Comparison of ENCODE assay signal across 11 cellular contexts in genomic region chr7:127653396-127653795, GRCh38. TPM values are rescaled to one million over a fixed set of nuclear protein-coding genes. Genes with fewer than 3 reads are reported as not detected.
DNase-seq lines count a peak whose midpoint lies in the region; ATAC-seq and TF ChIP-seq lines count a peak whose summit lies in the region.
"Had no signal": no experiment of that assay in that cellular context is flagged by ENCODE, and none has a peak within 500 bp of the region (broad histone marks: within the 10 kb centered on the region; RNA-seq: fewer than 3 reads in every experiment).

No MANE protein-coding gene starts in this region.

- CTCF ChIA-PET in mammary epithelial cell (lab: Charles Lee; ENCODE audit: low non-redundant PET) = no interaction called here

- H3K27ac ChIP-seq in CD4-positive, CD25-positive, alpha-beta regulatory T cell (ENCODE audit: insufficient read depth, low read length, poor library complexity, severe bottlenecking) = no peak overlapping the region
- H3K27ac ChIP-seq in HUES64 (ENCODE audit: low read depth, low read length) (no peak overlapping the region), mammary epithelial cell (ENCODE audit: insufficient read depth, low read depth, low read length) (peak overlapping the region; percentile 68)

- H3K9ac ChIP-seq in HUES64 (ENCODE audit: low read depth, low read length) = peak overlapping the region; percentile 95; the same call in 1 of the 2 replicates
- peak overlapping the region; percentile 32 for H3K9ac ChIP-seq in mammary epithelial cell (ENCODE audit: insufficient read depth, low read length)

- no peaks in the 10 kb centered on the region for H3K9me3 ChIP-seq in CD4-positive, CD25-positive, alpha-beta regulatory T cell (ENCODE audit: control insufficient read depth in 2 of 2, low read length in 2 of 2)
- H3K9me3 ChIP-seq in HUES64 (ENCODE audit: insufficient read depth, low read depth, low read length) (no peaks in the 10 kb centered on the region), mammary epithelial cell (replicated peaks; ENCODE audit: insufficient read depth, low read length) (no peaks in the 10 kb centered on the region)

- intact Hi-C loops in mammary epithelial cell (cut with micrococcal nuclease) = loop anchor here (2.0 to 10.0 kb wide), 2 partner anchors 55 to 259 kb away; partner anchors contain the start of gene ZNF800

- no peak overlapping the region for H2AFZ ChIP-seq in mammary epithelial cell (ENCODE audit: low read depth, low read length)

- TF ChIP-seq CTCF in mammary epithelial cell (conservative IDR thresholded peaks at IDR 0.05 in 1 of 2, IDR thresholded peaks at IDR 0.05 in 1 of 2; ENCODE audit: extremely low read depth in 1 of 2, insufficient read depth in 1 of 2, low read depth in 1 of 2, low read length in 2 of 2) (no peak), mesothelial cell of epicardium (IDR thresholded peaks at IDR 0.05; ENCODE audit: unreplicated experiment) (no peak)

- BruUV-seq in mammary epithelial cell (replicated peaks; lab: Mats Ljungman, UMichigan) = no TSS peak

- H3K27me3 ChIP-seq in CD4-positive, CD25-positive, alpha-beta regulatory T cell (ENCODE audit: control insufficient read depth, insufficient read depth, low read length) = no peaks in the 10 kb centered on the region
- no peaks in the 10 kb centered on the region for H3K27me3 ChIP-seq in HUES64 (ENCODE audit: insufficient read depth, low read length)
- no peaks in the 10 kb centered on the region for H3K27me3 ChIP-seq in mammary epithelial cell (ENCODE audit: insufficient read depth, low read length)

- no peaks in the 10 kb centered on the region for H3K27me3 Mint-ChIP-seq in CD4-positive, CD25-positive, alpha-beta regulatory T cell
- no peaks in the 10 kb centered on the region for H3K27me3 Mint-ChIP-seq in mesothelial cell of epicardium (ENCODE audit: low read depth)

- dilution Hi-C loops in mammary epithelial cell (cut with HindIII; ENCODE audit: low sequenced_read_pairs) = no loop called here

- peaks cover 2% of the 10 kb centered on the region for H3K36me3 ChIP-seq in CD4-positive, CD25-positive, alpha-beta regulatory T cell (ENCODE audit: control insufficient read depth, insufficient read depth, low read length)
- peaks cover 20% of the 10 kb centered on the region for H3K36me3 ChIP-seq in HUES64 (ENCODE audit: insufficient read depth, low read length)
- peaks cover 3% of the 10 kb centered on the region for H3K36me3 ChIP-seq in mammary epithelial cell (ENCODE audit: insufficient read depth, low read length)

- peak overlapping the region in 1 of 3 donors; percentile 99 for H3K27ac Mint-ChIP-seq in CD4-positive, CD25-positive, alpha-beta regulatory T cell
- peak overlapping the region; percentile 100 for H3K27ac Mint-ChIP-seq in mesothelial cell of epicardium

- H3K36me3 Mint-ChIP-seq in CD4-positive, CD25-positive, alpha-beta regulatory T cell = peaks cover 19% of the 10 kb centered on the region
- peaks cover 5% of the 10 kb centered on the region for H3K36me3 Mint-ChIP-seq in mesothelial cell of epicardium

- H3K9me3 Mint-ChIP-seq in CD4-positive, CD25-positive, alpha-beta regulatory T cell = no peaks in the 10 kb centered on the region
- H3K9me3 Mint-ChIP-seq in mesothelial cell of epicardium = no peaks in the 10 kb centered on the region
- H3K9me3 Mint-ChIP-seq: brain had no signal

- 93% methylated on average over 3 of the region's 4 CpGs for WGBS in HUES64
- WGBS in mammary epithelial cell (ENCODE audit: low coverage, missing lambda C conversion rate) = 70% methylated on average over 4 of the region's 4 CpGs

- H3K79me2 ChIP-seq in mammary epithelial cell (ENCODE audit: insufficient read depth, low read length) = peaks cover 64% of the 10 kb centered on the region

- peaks cover 27% of the 10 kb centered on the region for H3K4me1 ChIP-seq in CD4-positive, CD25-positive, alpha-beta regulatory T cell (ENCODE audit: control insufficient read depth, insufficient read depth, low read length, poor library complexity, severe bottlenecking)
- H3K4me1 ChIP-seq in HUES64 (ENCODE audit: insufficient read depth, low read length) (peaks cover 39% of the 10 kb centered on the region), mammary epithelial cell (ENCODE audit: insufficient read depth, low read length) (peaks cover 28% of the 10 kb centered on the region)

- peak overlapping the region; percentile 87 for H3K4me2 ChIP-seq in mammary epithelial cell (ENCODE audit: insufficient read depth, low read depth, low read length)

- H3K4me3 ChIP-seq in CD4-positive, CD25-positive, alpha-beta regulatory T cell (ENCODE audit: low read depth, low read length) = peak overlapping the region; percentile 89
- H3K4me3 ChIP-seq in HUES64 (ENCODE audit: low read length) (peak overlapping the region; percentile 99), mammary epithelial cell (replicated peaks in 1 of 3; ENCODE audit: insufficient read depth in 1 of 3, low read depth in 2 of 3, low read length in 3 of 3) (peak overlapping the region; percentile 80 to 94 (median 82))

- in situ Hi-C loops in mammary epithelial cell (cut with MboI; ENCODE audit: low sequenced_read_pairs in 2 of 2) = no loop called here

- no peaks in the 10 kb centered on the region for H4K20me1 ChIP-seq in mammary epithelial cell (ENCODE audit: insufficient read depth, low read length)

- DNase-seq in CD4-positive, CD25-positive, alpha-beta regulatory T cell = no peak
- DNase-seq in mammary epithelial cell (no peak), mesothelial cell of epicardium (ENCODE audit: low spot score in 2 of 2, unreplicated experiment in 2 of 2) (no peak), GM03348 (ENCODE audit: low spot score) (no peak), NCI-H2227 treated with DMSO at 0.1 percent for 48 hours (lab: John Stamatoyannopoulos, UW) (no peak), D341Med (ENCODE audit: low spot score) (no peak)
- DNase-seq: KG1 had no signal

- ATAC-seq in CD4-positive, CD25-positive, alpha-beta regulatory T cell (ENCODE audit: low read depth in 2 of 2) = no peak
- ATAC-seq in GM18517 (IDR thresholded peaks at IDR 0.05; ENCODE audit: unreplicated experiment) = no peak

- H3K4me3 Mint-ChIP-seq in CD4-positive, CD25-positive, alpha-beta regulatory T cell = no peak overlapping the region
- peak overlapping the region; percentile 89 for H3K4me3 Mint-ChIP-seq in mesothelial cell of epicardium
- H3K4me3 Mint-ChIP-seq: brain had no signal

- peaks cover 17 to 59% (median 35%) of the 10 kb centered on the region in 4 donors for H3K4me1 Mint-ChIP-seq in CD4-positive, CD25-positive, alpha-beta regulatory T cell
- peaks cover 42% of the 10 kb centered on the region for H3K4me1 Mint-ChIP-seq in mesothelial cell of epicardium

RNA-seq across cellular contexts. Expression of gene SND1, which starts 1.4 kb away (rescaled TPM):
- total RNA-seq in CD4-positive, CD25-positive, alpha-beta regulatory T cell = 121 TPM
- polyA plus RNA-seq in CD4-positive, CD25-positive, alpha-beta regulatory T cell = 10 to 100 TPM; 84.4 to 87.0 (median 86.8) TPM
- polyA plus RNA-seq in HUES64 (2013, experiment 1 of 2) = 123 TPM
- 130 TPM for polyA plus RNA-seq in HUES64 (2013, experiment 2 of 2)
- total RNA-seq in mammary epithelial cell = 100 to 1,000 TPM; 196 to 234 TPM
- 138 TPM for polyA plus RNA-seq in mammary epithelial cell
- polyA minus RNA-seq in mammary epithelial cell = 253 TPM
- total RNA-seq in mesothelial cell of epicardium = 205 to 211 TPM (median 208 TPM) in 3 replicates

RNA-seq across cellular contexts. Expression of gene PAX4, which starts 35.5 kb away (rescaled TPM):
- total RNA-seq in CD4-positive, CD25-positive, alpha-beta regulatory T cell = not detected
- polyA plus RNA-seq in CD4-positive, CD25-positive, alpha-beta regulatory T cell = not detected
- not detected for polyA plus RNA-seq in HUES64 (2013, experiment 1 of 2)
- not detected for polyA plus RNA-seq in HUES64 (2013, experiment 2 of 2)
- total RNA-seq in mammary epithelial cell (not detected), mesothelial cell of epicardium (not detected in 3 replicates)
- polyA plus RNA-seq in mammary epithelial cell = not detected
- polyA minus RNA-seq in mammary epithelial cell = not detected
- total RNA-seq: lung microvascular endothelial cell had no signal

RNA-seq across cellular contexts. Expression of gene FSCN3, which starts 59.9 kb away (rescaled TPM):
- total RNA-seq in CD4-positive, CD25-positive, alpha-beta regulatory T cell = 2.7 TPM
- 1 to 10 TPM in 1 of 4 donors, under 1 TPM in 3; 0.63 to 1.3 (median 0.79) TPM for polyA plus RNA-seq in CD4-positive, CD25-positive, alpha-beta regulatory T cell
- 0.90 TPM for polyA plus RNA-seq in HUES64 (2013, experiment 1 of 2)
- polyA plus RNA-seq in HUES64 (2013, experiment 2 of 2) = 2.7 TPM
- total RNA-seq in mammary epithelial cell (1 to 10 TPM in 1 of 2 donors, under 1 TPM in 1; 0.52 to 2.8 TPM), mesothelial cell of epicardium (2.1 to 2.3 TPM (median 2.2 TPM) in 3 replicates)
- polyA plus RNA-seq in mammary epithelial cell = 1.1 TPM
- polyA minus RNA-seq in mammary epithelial cell = not detected
